Comparison of ENCODE assay signal across 13 cellular contexts in genomic region chr7:149022961-149023360, GRCh38. TPM values are rescaled to one million over a fixed set of nuclear protein-coding genes. Genes with fewer than 3 reads are reported as not detected.
DNase-seq lines count a peak whose midpoint lies in the region; ATAC-seq and TF ChIP-seq lines count a peak whose summit lies in the region.
"Had no signal": no experiment of that assay in that cellular context is flagged by ENCODE, and none has a peak within 500 bp of the region (broad histone marks: within the 10 kb centered on the region; RNA-seq: fewer than 3 reads in every experiment).

No MANE protein-coding gene starts in this region.

- no peak for DNase-seq in activated naive CD8-positive, alpha-beta T cell treated with anti-CD3 and anti-CD28 coated beads for 36 hours
- no peak for DNase-seq in activated naive CD8-positive, alpha-beta T cell treated with anti-CD3 and anti-CD28 coated beads, Interleukin-2, amount 50 U/mL, for 24 hours
- DNase-seq in T-helper 17 cell (no peak), immature natural killer cell (no peak), type B pancreatic cell (ENCODE audit: extremely low spot score, unreplicated experiment) (no peak), GM19238 (ENCODE audit: insufficient read length, low spot score) (no peak), NCI-H446 treated with DMSO at 0.1 percent for 48 hours (lab: John Stamatoyannopoulos, UW) (no peak)
- DNase-seq: activated CD4-positive, alpha-beta T cell treated with anti-CD3 and anti-CD28 coated beads for 4 hours; body of pancreas; DMS153; NCI-H2107; retina had no signal

- H3K27ac Mint-ChIP-seq in activated naive CD8-positive, alpha-beta T cell treated with anti-CD3 and anti-CD28 coated beads for 36 hours, result peak overlapping the region; percentile 15
- no peak overlapping the region for H3K27ac Mint-ChIP-seq in activated naive CD8-positive, alpha-beta T cell treated with anti-CD3 and anti-CD28 coated beads, Interleukin-2, amount 50 U/mL, for 24 hours
- H3K27ac Mint-ChIP-seq in T-helper 17 cell (peak overlapping the region; percentile 79), immature natural killer cell (peak overlapping the region; percentile 6 to 75 (median 24)), type B pancreatic cell (peak overlapping the region; percentile 54)

- H3K9me3 ChIP-seq in T-helper 17 cell (ENCODE audit: control insufficient read depth, low read length, poor library complexity, severe bottlenecking), result no peaks in the 10 kb centered on the region
- H3K9me3 ChIP-seq: body of pancreas had no signal

- ATAC-seq in activated naive CD8-positive, alpha-beta T cell treated with anti-CD3 and anti-CD28 coated beads, Interleukin-2, amount 50 U/mL, for 24 hours, result no peak
- no peak for ATAC-seq in T-helper 17 cell
- no peak for ATAC-seq in GM21737 (IDR thresholded peaks at IDR 0.05; ENCODE audit: unreplicated experiment)
- ATAC-seq: body of pancreas had no signal

- no peak overlapping the region for H3K4me3 Mint-ChIP-seq in activated naive CD8-positive, alpha-beta T cell treated with anti-CD3 and anti-CD28 coated beads for 36 hours
- no peak overlapping the region for H3K4me3 Mint-ChIP-seq in activated naive CD8-positive, alpha-beta T cell treated with anti-CD3 and anti-CD28 coated beads, Interleukin-2, amount 50 U/mL, for 24 hours
- H3K4me3 Mint-ChIP-seq in T-helper 17 cell (no peak overlapping the region), immature natural killer cell (no peak overlapping the region), type B pancreatic cell (peak overlapping the region; percentile 21)

- H3K36me3 Mint-ChIP-seq in activated naive CD8-positive, alpha-beta T cell treated with anti-CD3 and anti-CD28 coated beads for 36 hours, result peaks cover 53% of the 10 kb centered on the region
- peaks cover 39% of the 10 kb centered on the region for H3K36me3 Mint-ChIP-seq in activated naive CD8-positive, alpha-beta T cell treated with anti-CD3 and anti-CD28 coated beads, Interleukin-2, amount 50 U/mL, for 24 hours (ENCODE audit: low read depth)
- H3K36me3 Mint-ChIP-seq in T-helper 17 cell (ENCODE audit: low read depth) (peaks cover 2% of the 10 kb centered on the region), immature natural killer cell (peaks cover 5 to 12% (median 8%) of the 10 kb centered on the region in 3 donors), type B pancreatic cell (peaks cover 35% of the 10 kb centered on the region)

- no peaks in the 10 kb centered on the region for H3K27me3 Mint-ChIP-seq in activated naive CD8-positive, alpha-beta T cell treated with anti-CD3 and anti-CD28 coated beads for 36 hours
- H3K27me3 Mint-ChIP-seq in activated naive CD8-positive, alpha-beta T cell treated with anti-CD3 and anti-CD28 coated beads, Interleukin-2, amount 50 U/mL, for 24 hours, result no peaks in the 10 kb centered on the region
- H3K27me3 Mint-ChIP-seq in T-helper 17 cell, result no peaks in the 10 kb centered on the region
- H3K27me3 Mint-ChIP-seq in immature natural killer cell (ENCODE audit: low read depth in 3 of 3), result peaks cover 0 to 5% (median 3%) of the 10 kb centered on the region in 3 donors
- H3K27me3 Mint-ChIP-seq in type B pancreatic cell, result no peaks in the 10 kb centered on the region

- no peak for TF ChIP-seq CTCF in type B pancreatic cell (conservative IDR thresholded peaks at IDR 0.05)

- H3K4me1 Mint-ChIP-seq in activated naive CD8-positive, alpha-beta T cell treated with anti-CD3 and anti-CD28 coated beads for 36 hours, result peaks cover 35% of the 10 kb centered on the region
- H3K4me1 Mint-ChIP-seq in activated naive CD8-positive, alpha-beta T cell treated with anti-CD3 and anti-CD28 coated beads, Interleukin-2, amount 50 U/mL, for 24 hours, result peaks cover 42% of the 10 kb centered on the region
- H3K4me1 Mint-ChIP-seq in T-helper 17 cell (peaks cover 45% of the 10 kb centered on the region), immature natural killer cell (peaks cover 34 to 62% of the 10 kb centered on the region in 2 donors), type B pancreatic cell (ENCODE audit: unreplicated experiment) (peaks cover 35% of the 10 kb centered on the region)

- H3K9me3 Mint-ChIP-seq in activated naive CD8-positive, alpha-beta T cell treated with anti-CD3 and anti-CD28 coated beads for 36 hours, result no peaks in the 10 kb centered on the region
- no peaks in the 10 kb centered on the region for H3K9me3 Mint-ChIP-seq in activated naive CD8-positive, alpha-beta T cell treated with anti-CD3 and anti-CD28 coated beads, Interleukin-2, amount 50 U/mL, for 24 hours
- H3K9me3 Mint-ChIP-seq in immature natural killer cell (no peaks in the 10 kb centered on the region), type B pancreatic cell (no peaks in the 10 kb centered on the region)

RNA-seq across cellular contexts. Expression of gene PDIA4, which starts 5.3 kb away (rescaled TPM):
- 10 to 100 TPM; 83.7 to 86.3 TPM for total RNA-seq in activated naive CD8-positive, alpha-beta T cell treated with anti-CD3 and anti-CD28 coated beads for 36 hours
- total RNA-seq in T-helper 17 cell, result 10 to 100 TPM; 42.4 to 49.8 TPM
- polyA plus RNA-seq in immature natural killer cell, result 100 to 1,000 TPM in 2 of 3 donors, 10 to 100 TPM in 1; 84.4 to 160 (median 125) TPM
- total RNA-seq in type B pancreatic cell (ENCODE audit: low replicate concordance), result 198 and 209 TPM in 2 replicates
